18 cellular contexts compared by ENCODE assay signal in the genomic region with DNA sequence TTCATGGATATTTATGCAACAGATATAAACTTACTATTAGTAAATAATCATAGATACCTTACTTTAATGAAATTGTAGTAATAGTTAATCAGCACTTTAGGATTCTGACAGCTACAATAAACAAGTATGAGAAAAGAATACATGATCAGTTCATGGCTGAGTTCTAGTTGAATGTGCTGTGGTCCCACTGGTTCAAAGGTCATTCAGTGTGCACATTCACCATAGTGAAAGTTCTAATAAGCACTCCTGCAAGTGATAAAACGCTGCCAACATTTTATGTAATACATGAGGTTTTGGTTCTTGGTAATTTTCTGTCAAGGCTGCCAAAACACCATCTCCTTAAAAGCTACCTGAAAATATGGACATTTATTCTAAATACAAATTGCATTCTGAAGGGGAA.
"Had no signal": no experiment of that assay in that cellular context is flagged by ENCODE, and none has a peak within 500 bp of the region (broad histone marks: within the 10 kb centered on the region; RNA-seq: fewer than 3 reads in every experiment).

No MANE protein-coding gene starts in this region.

- H3K27me3 ChIP-seq: brain microvascular endothelial cell, tibial nerve, uterus had no signal

- H3K27ac ChIP-seq: brain microvascular endothelial cell, SK-N-MC, tibial nerve, uterus, WERI-Rb-1 had no signal

- H3K4me3 ChIP-seq: lung, SK-N-MC, tibial nerve, uterus had no signal

- H3K36me3 ChIP-seq: uterus had no signal

- DNase-seq: activated CD4-positive, alpha-beta T cell treated with anti-CD3 and anti-CD28 coated beads for 1 hour; activated CD4-positive, alpha-beta T cell treated with anti-CD3 and anti-CD28 coated beads, Interleukin-2, amount 50 U/mL, for 4 hours; activated naive CD8-positive, alpha-beta T cell treated with anti-CD3 and anti-CD28 coated beads for 36 hours; amygdala; brain microvascular endothelial cell; effector memory CD4-positive, alpha-beta T cell; islet precursor cell; left colon; retina; stimulated activated CD4-positive, alpha-beta T cell treated with anti-CD3 and anti-CD28 coated beads, Interleukin-12 subunit alpha, Interleukin-12 subunit beta, amount 100 ng/mL, for 4 hours; stimulated activated CD4-positive, alpha-beta T cell treated with anti-CD3 and anti-CD28 coated beads, Interleukin-1b, Interleukin-23, amount 100 ng/mL, for 48 hours; stimulated activated naive CD8-positive, alpha-beta T cell treated with anti-CD3 and anti-CD28 coated beads, Interleukin-15, Interleukin-2, amounts not matched to agents 100 U/mL and 50 U/mL, for 24 hours; uterus; WERI-Rb-1 had no signal

- H3K9me3 ChIP-seq: tibial nerve, uterus had no signal

- H3K4me1 ChIP-seq: uterus had no signal

- ATAC-seq: left colon; natural killer cell treated with Interleukin-12 subunit alpha and Interleukin-12 subunit beta and Interleukin-15 and Interleukin-18, amount 100 ng/mL, for 72 hours; stimulated activated naive CD8-positive, alpha-beta T cell treated with anti-CD3 and anti-CD28 coated beads, Interleukin-15, Interleukin-2, amounts not matched to agents 100 U/mL and 50 U/mL, for 24 hours had no signal
